In the genomic region with DNA sequence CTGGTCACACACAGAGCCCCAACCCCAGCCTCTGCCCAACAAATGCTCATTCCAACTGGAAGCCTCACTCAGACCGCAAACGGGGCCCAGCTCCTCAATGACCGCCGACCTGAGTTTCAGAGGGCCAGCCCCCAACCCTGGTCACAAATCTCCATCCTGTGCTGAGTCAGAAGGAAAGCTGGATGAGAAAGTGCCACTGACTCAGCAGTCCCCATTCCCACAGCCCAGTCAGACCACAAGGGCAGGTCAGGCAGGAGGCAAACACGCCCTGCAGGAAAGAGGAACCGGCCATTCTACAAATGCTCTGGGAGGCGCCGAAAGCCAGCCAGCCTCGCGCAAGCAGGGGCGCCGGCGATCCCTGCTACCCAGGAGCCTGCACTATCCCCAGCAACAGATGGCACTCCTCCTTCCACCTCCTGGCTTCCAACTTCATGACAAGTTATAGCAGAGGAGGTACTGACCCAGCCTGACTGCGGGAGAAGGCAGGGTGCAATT, we compare ENCODE assay signal across 9 cellular contexts. TPM values are rescaled to one million over a fixed set of nuclear protein-coding genes. Genes with fewer than 3 reads are reported as not detected.
DNase-seq lines count a peak whose midpoint lies in the region; ATAC-seq and TF ChIP-seq lines count a peak whose summit lies in the region.
"Had no signal": no experiment of that assay in that cellular context is flagged by ENCODE, and none has a peak within 500 bp of the region (broad histone marks: within the 10 kb centered on the region; RNA-seq: fewer than 3 reads in every experiment).

No MANE protein-coding gene starts in this region.

- no peaks in the 10 kb centered on the region for H3K27me3 ChIP-seq in right atrium auricular region
- H3K27me3 ChIP-seq in SJCRH30 = no peaks in the 10 kb centered on the region
- H3K27me3 ChIP-seq: transverse colon had no signal

- H3K4me3 ChIP-seq in right atrium auricular region = no peak overlapping the region
- H3K4me3 ChIP-seq in SJCRH30 = no peak overlapping the region
- H3K4me3 ChIP-seq: transverse colon had no signal

- H3K27me3 Mint-ChIP-seq in activated T-helper 17 cell treated with anti-CD3 and anti-CD28 coated beads, Interleukin-2, amount 50 U/mL, for 72 hours = no peaks in the 10 kb centered on the region

- H3K4me1 ChIP-seq in right atrium auricular region (peaks cover 0 to 45% of the 10 kb centered on the region in 2 donors), SJCRH30 (no peaks in the 10 kb centered on the region)
- H3K4me1 ChIP-seq: transverse colon had no signal

- peak overlapping the region; percentile 49 for H3K27ac Mint-ChIP-seq in activated T-helper 17 cell treated with anti-CD3 and anti-CD28 coated beads, Interleukin-2, amount 50 U/mL, for 72 hours

- peak; percentile 30 for ATAC-seq in Right ventricle myocardium superior (ENCODE audit: poor library complexity)
- ATAC-seq in activated T-helper 17 cell treated with anti-CD3 and anti-CD28 coated beads, Interleukin-2, amount 50 U/mL, for 72 hours (replicated peaks) = peak; percentile 54

- H3K4me3 Mint-ChIP-seq in activated T-helper 17 cell treated with anti-CD3 and anti-CD28 coated beads, Interleukin-2, amount 50 U/mL, for 72 hours = no peak overlapping the region

- H3K36me3 ChIP-seq in right atrium auricular region (peaks cover 87% of the 10 kb centered on the region), SJCRH30 (peaks cover 68% of the 10 kb centered on the region)

- H3K36me3 Mint-ChIP-seq in activated T-helper 17 cell treated with anti-CD3 and anti-CD28 coated beads, Interleukin-2, amount 50 U/mL, for 72 hours (ENCODE audit: low read depth) = peaks cover 93% of the 10 kb centered on the region

- intact Hi-C loops in Right ventricle myocardium superior (cut with DNase I) = loop anchor here (10.0 kb wide), 1 partner anchor 126 kb away; a partner anchor contains a TSS

- no peaks in the 10 kb centered on the region for H3K9me3 Mint-ChIP-seq in activated T-helper 17 cell treated with anti-CD3 and anti-CD28 coated beads, Interleukin-2, amount 50 U/mL, for 72 hours

- DNase-seq in Right ventricle myocardium superior (peak; percentile 71), right atrium auricular region (ENCODE audit: low spot score) (no peak), hippocampal formation (lab: John Stamatoyannopoulos, UW) (peak; percentile 19 to 23), middle frontal gyrus (ENCODE audit: extremely low spot score, low spot score) (no peak), GM19238 (ENCODE audit: insufficient read length, low spot score) (no peak), SJCRH30 (no peak), cerebellum (ENCODE audit: low spot score) (no peak)
- DNase-seq: transverse colon had no signal

- H3K9me3 ChIP-seq in right atrium auricular region = no peaks in the 10 kb centered on the region
- H3K9me3 ChIP-seq in SJCRH30 (replicated peaks) = no peaks in the 10 kb centered on the region
- H3K9me3 ChIP-seq: transverse colon had no signal

- TF ChIP-seq CTCF in right atrium auricular region (IDR thresholded peaks at IDR 0.05) = no peak

- peaks cover 24% of the 10 kb centered on the region for H3K4me1 Mint-ChIP-seq in activated T-helper 17 cell treated with anti-CD3 and anti-CD28 coated beads, Interleukin-2, amount 50 U/mL, for 72 hours

- no peak overlapping the region for H3K27ac ChIP-seq in right atrium auricular region
- no peak overlapping the region for H3K27ac ChIP-seq in SJCRH30
- H3K27ac ChIP-seq: transverse colon had no signal

RNA-seq across cellular contexts. Expression of a gene that starts 14.1 kb away (rescaled TPM):
- total RNA-seq in Right ventricle myocardium superior (10.1 TPM), right atrium auricular region (10 to 100 TPM in 1 of 2 donors, 1 to 10 TPM in 1; 8.6 to 19.2 TPM), cerebellum (9.8 TPM)
- total RNA-seq in activated T-helper 17 cell treated with anti-CD3 and anti-CD28 coated beads, Interleukin-2, amount 50 U/mL, for 72 hours = 100 to 1,000 TPM in 1 of 2 donors, 10 to 100 TPM in 1; 75.0 to 103 TPM
- total RNA-seq in SJCRH30 (2014; rRNA removed; shearing (Covaris generic)) = 7.7 and 7.8 TPM in 2 replicates

RNA-seq across cellular contexts. Expression of a gene that starts 14.8 kb away (rescaled TPM):
- 13.9 TPM for total RNA-seq in Right ventricle myocardium superior
- 10 to 100 TPM; 20.3 to 23.8 TPM for total RNA-seq in right atrium auricular region
- total RNA-seq in activated T-helper 17 cell treated with anti-CD3 and anti-CD28 coated beads, Interleukin-2, amount 50 U/mL, for 72 hours = 10 to 100 TPM in 1 of 2 donors, 1 to 10 TPM in 1; 6.3 to 14.3 TPM
- total RNA-seq in SJCRH30 (2014; rRNA removed; shearing (Covaris generic)) = 15.6 and 17.8 TPM in 2 replicates
- total RNA-seq in cerebellum = 18.8 TPM

RNA-seq across cellular contexts. Expression of a gene that starts 15.2 kb away (rescaled TPM):
- total RNA-seq in Right ventricle myocardium superior = 38.4 TPM
- total RNA-seq in right atrium auricular region = 10 to 100 TPM; 46.6 to 65.4 TPM
- total RNA-seq in activated T-helper 17 cell treated with anti-CD3 and anti-CD28 coated beads, Interleukin-2, amount 50 U/mL, for 72 hours = 10 to 100 TPM; 60.7 to 69.9 TPM
- total RNA-seq in SJCRH30 (2014; rRNA removed; shearing (Covaris generic)) = 75.3 and 80.6 TPM in 2 replicates
- total RNA-seq in cerebellum = 73.6 TPM

RNA-seq across cellular contexts. Expression of a gene that starts 57.3 kb away (rescaled TPM):
- total RNA-seq in Right ventricle myocardium superior (7.0 TPM), right atrium auricular region (10 to 100 TPM; 21.2 to 42.6 TPM), cerebellum (6.9 TPM)
- total RNA-seq in activated T-helper 17 cell treated with anti-CD3 and anti-CD28 coated beads, Interleukin-2, amount 50 U/mL, for 72 hours = 100 to 1,000 TPM; 119 to 221 TPM
- total RNA-seq in SJCRH30 (2014; rRNA removed; shearing (Covaris generic)) = 66.3 and 71.6 TPM in 2 replicates

Comparison
In these comparisons a context has a peak if more than half of its experiments do, and no peak if none do; other contexts are left out.
1. DNase-seq: peak in Right ventricle myocardium superior (single experiment) and hippocampal formation (2 of 2); none in right atrium auricular region (single experiment), middle frontal gyrus (single experiment), GM19238 (single experiment), SJCRH30 (0 of 2) and cerebellum (single experiment).